Comparison of ENCODE assay signal across 18 cellular contexts in genomic region chr3:183381673-183382072, GRCh38. TPM values are rescaled to one million over a fixed set of nuclear protein-coding genes. Genes with fewer than 3 reads are reported as not detected.
DNase-seq lines count a peak whose midpoint lies in the region; ATAC-seq, FAIRE-seq and TF ChIP-seq lines count a peak whose summit lies in the region.
"Had no signal": no experiment of that assay in that cellular context is flagged by ENCODE, and none has a peak within 500 bp of the region (broad histone marks: within the 10 kb centered on the region; RNA-seq: fewer than 3 reads in every experiment).

No MANE protein-coding gene starts in this region.

- no peak for FAIRE-seq in K562 (lab: Jason Lieb, UNC)

- POLR2A ChIA-PET in MCF 10A (lab: Yijun Ruan, JAX) (interaction anchor here (0.6 to 10.7 kb wide), 18 partner anchors 11 to 269 kb away, joined by 3 to 86 read pairs (median 5); partner anchors contain the start of gene B3GNT5), K562 (lab: Yijun Ruan, JAX) (interaction anchor here (0.6 to 1.7 kb wide), 5 partner anchors 78 to 213 kb away, joined by 3 to 8 read pairs (median 3); no protein-coding TSS in a partner anchor)
- POLR2A ChIA-PET in CD4-positive, alpha-beta T cell (lab: Charles Lee), result interaction anchor here (1.3 kb wide), 1 partner anchor 158 kb away, joined by 4 read pairs; no protein-coding TSS in a partner anchor

- H3K4me1 ChIP-seq in breast epithelium (no peaks in the 10 kb centered on the region), K562 (replicated peaks in 1 of 2; ENCODE audit: control insufficient read depth in 2 of 2, insufficient read depth in 2 of 2, low read length in 2 of 2) (peaks cover 0 to 4% of the 10 kb centered on the region in 2 experiments; a peak in 3 of 5 replicates)
- H3K4me1 ChIP-seq: gastroesophageal sphincter, thyroid gland had no signal

- H3K36me3 ChIP-seq in breast epithelium (no peaks in the 10 kb centered on the region), K562 (ENCODE audit: control insufficient read depth, insufficient read depth, low read length) (no peaks in the 10 kb centered on the region; the same call in 2 of the 3 replicates)
- H3K36me3 ChIP-seq: esophagus squamous epithelium, gastroesophageal sphincter, thyroid gland had no signal

- TF ChIP-seq POLR2A in breast epithelium (IDR thresholded peaks at IDR 0.05) (no peak), K562 (conservative IDR thresholded peaks at IDR 0.05) (no peak)

- H3K4me1 Mint-ChIP-seq in MCF 10A (ENCODE audit: insufficient read depth, unreplicated experiment), result peaks cover 37% of the 10 kb centered on the region
- peaks cover 10% of the 10 kb centered on the region for H3K4me1 Mint-ChIP-seq in CD4-positive, alpha-beta T cell (ENCODE audit: low read depth)

- H3K9me3 ChIP-seq in breast epithelium (no peaks in the 10 kb centered on the region), K562 (replicated peaks; ENCODE audit: control insufficient read depth, insufficient read depth, low read depth, low read length) (no peaks in the 10 kb centered on the region)
- H3K9me3 ChIP-seq in CD4-positive, alpha-beta T cell (ENCODE audit: control insufficient read depth, low read length), result no peaks in the 10 kb centered on the region
- H3K9me3 ChIP-seq: esophagus squamous epithelium, gastroesophageal sphincter, thyroid gland had no signal

- DNase-seq in MCF 10A (ENCODE audit: unreplicated experiment) (no peak), breast epithelium (ENCODE audit: low spot score in 2 of 2) (no peak), NOMO-1 treated with dmso at 0.1 percent for 144 hours (lab: John Stamatoyannopoulos, UW; ENCODE audit: unreplicated experiment) (peak; percentile 15), K562 (ENCODE audit: extremely low read depth in 1 of 4, low spot score in 3 of 4) (no peak)
- DNase-seq in stimulated activated naive CD8-positive, alpha-beta T cell treated with anti-CD3 and anti-CD28 coated beads, Interleukin-15, Interleukin-2, amounts not matched to agents 100 U/mL and 50 U/mL, for 24 hours, result no peak
- no peak for DNase-seq in CD4-positive, alpha-beta T cell
- DNase-seq: activated CD8-positive, alpha-beta memory T cell treated with anti-CD3 and anti-CD28 coated beads, Interleukin-2, amount 10 ng/mL, durations not matched to agents 7 days and 5 days; activated T-cell treated with anti-CD3 and anti-CD28 coated beads, Interleukin-2, amount 50 U/mL, for 48 hours; esophagus squamous epithelium; H9; Right ventricle myocardium superior had no signal

- no peak overlapping the region for H3K4me3 Mint-ChIP-seq in MCF 10A (ENCODE audit: unreplicated experiment)
- H3K4me3 Mint-ChIP-seq in CD4-positive, alpha-beta T cell, result no peak overlapping the region
- H3K4me3 Mint-ChIP-seq: activated CD8-positive, alpha-beta memory T cell treated with anti-CD3 and anti-CD28 coated beads, Interleukin-2, amount 10 ng/mL, durations not matched to agents 7 days and 5 days; activated naive CD8-positive, alpha-beta T cell treated with anti-CD3 and anti-CD28 coated beads, Interleukin-2, amount 50 U/mL, for 24 hours; H9; stimulated activated naive CD8-positive, alpha-beta T cell treated with anti-CD3 and anti-CD28 coated beads, Interleukin-15, amount 100 ng/mL, for 72 hours; WTC11 had no signal

- no peak for TF ChIP-seq EP300 in K562 (IDR thresholded peaks at IDR 0.05; ENCODE audit: low read length)

- H3K27ac ChIP-seq in breast epithelium, result no peak overlapping the region
- H3K27ac ChIP-seq in K562 (ENCODE audit: extremely low read depth, low read depth, low read length), result no peak overlapping the region
- H3K27ac ChIP-seq in CD4-positive, alpha-beta T cell (ENCODE audit: low read depth, low read length), result no peak overlapping the region
- H3K27ac ChIP-seq: gastroesophageal sphincter, thyroid gland had no signal

- H3K9ac ChIP-seq in K562 (ENCODE audit: insufficient read depth in 1 of 2, low read depth in 2 of 2, low read length in 2 of 2), result no peak overlapping the region

- H3K27me3 ChIP-seq in breast epithelium, result no peaks in the 10 kb centered on the region
- no peaks in the 10 kb centered on the region for H3K27me3 ChIP-seq in K562 (ENCODE audit: control insufficient read depth in 2 of 2, insufficient read depth in 2 of 2, low read length in 2 of 2)
- no peaks in the 10 kb centered on the region for H3K27me3 ChIP-seq in CD4-positive, alpha-beta T cell (ENCODE audit: control insufficient read depth, insufficient read depth, low read length)
- H3K27me3 ChIP-seq: esophagus squamous epithelium, thyroid gland had no signal

- no peaks in the 10 kb centered on the region for H3K9me3 Mint-ChIP-seq in MCF 10A (ENCODE audit: unreplicated experiment)
- no peaks in the 10 kb centered on the region for H3K9me3 Mint-ChIP-seq in CD4-positive, alpha-beta T cell
- H3K9me3 Mint-ChIP-seq: activated naive CD8-positive, alpha-beta T cell treated with anti-CD3 and anti-CD28 coated beads, Interleukin-2, amount 50 U/mL, for 24 hours; H9; stimulated activated naive CD8-positive, alpha-beta T cell treated with anti-CD3 and anti-CD28 coated beads, Interleukin-15, amount 100 ng/mL, for 72 hours; WTC11 had no signal

- CTCF ChIA-PET in MCF 10A (lab: Yijun Ruan, JAX), result interaction anchor here (0.6 to 9.1 kb wide), 25 partner anchors 9 to 385 kb away, joined by 3 to 383 read pairs (median 4); partner anchors contain the start of genes B3GNT5 and LAMP3
- CTCF ChIA-PET in K562 (lab: Yijun Ruan, JAX; ENCODE audit: low intra/inter-chr PET ratio), result interaction anchor here (0.7 to 6.7 kb wide), 4 partner anchors 196 to 668 kb away, joined by 3 to 61 read pairs (median 28); no protein-coding TSS in a partner anchor
- CTCF ChIA-PET in CD4-positive, alpha-beta T cell (lab: Charles Lee), result interaction anchor here (0.7 to 3.1 kb wide), 16 partner anchors 10 to 284 kb away, joined by 3 to 30 read pairs (median 4); partner anchors contain the start of gene B3GNT5

- H2AFZ ChIP-seq in K562 (ENCODE audit: low read depth, low read length), result no peak overlapping the region

- no peak overlapping the region for H3K4me3 ChIP-seq in breast epithelium
- H3K4me3 ChIP-seq in K562, result no peak overlapping the region
- H3K4me3 ChIP-seq: esophagus squamous epithelium, gastroesophageal sphincter, thyroid gland had no signal

- ATAC-seq in K562 (no peak), HG03196 (IDR thresholded peaks at IDR 0.05; ENCODE audit: unreplicated experiment) (no peak), HG03442 (IDR thresholded peaks at IDR 0.05; ENCODE audit: unreplicated experiment) (no peak)
- ATAC-seq in stimulated activated naive CD8-positive, alpha-beta T cell treated with anti-CD3 and anti-CD28 coated beads, Interleukin-15, Interleukin-2, amounts not matched to agents 100 U/mL and 50 U/mL, for 24 hours, result no peak
- ATAC-seq in CD4-positive, alpha-beta T cell (ENCODE audit: poor library complexity), result no peak

- no peak overlapping the region for H3K4me2 ChIP-seq in K562 (ENCODE audit: insufficient read depth, low read length)

- no peaks in the 10 kb centered on the region for H3K27me3 Mint-ChIP-seq in MCF 10A (ENCODE audit: insufficient read depth, unreplicated experiment)
- H3K27me3 Mint-ChIP-seq in CD4-positive, alpha-beta T cell, result no peaks in the 10 kb centered on the region
- H3K27me3 Mint-ChIP-seq: activated CD8-positive, alpha-beta memory T cell treated with anti-CD3 and anti-CD28 coated beads, Interleukin-2, amount 10 ng/mL, durations not matched to agents 7 days and 5 days had no signal

- H3K36me3 Mint-ChIP-seq in MCF 10A (ENCODE audit: insufficient read depth, unreplicated experiment), result no peaks in the 10 kb centered on the region
- H3K36me3 Mint-ChIP-seq in CD4-positive, alpha-beta T cell (ENCODE audit: low read depth), result no peaks in the 10 kb centered on the region
- H3K36me3 Mint-ChIP-seq: WTC11 had no signal

- H3K27ac Mint-ChIP-seq in MCF 10A (ENCODE audit: low read depth, unreplicated experiment), result peak overlapping the region; percentile 89
- H3K27ac Mint-ChIP-seq in CD4-positive, alpha-beta T cell, result no peak overlapping the region
- H3K27ac Mint-ChIP-seq: activated CD8-positive, alpha-beta memory T cell treated with anti-CD3 and anti-CD28 coated beads, Interleukin-2, amount 10 ng/mL, durations not matched to agents 7 days and 5 days; activated naive CD8-positive, alpha-beta T cell treated with anti-CD3 and anti-CD28 coated beads, Interleukin-2, amount 50 U/mL, for 24 hours; H9; stimulated activated naive CD8-positive, alpha-beta T cell treated with anti-CD3 and anti-CD28 coated beads, Interleukin-15, amount 100 ng/mL, for 72 hours; WTC11 had no signal

- TF ChIP-seq CTCF in MCF 10A (IDR thresholded peaks at IDR 0.05; ENCODE audit: unreplicated experiment) (no peak), breast epithelium (IDR thresholded peaks at IDR 0.05) (no peak), K562 (IDR thresholded peaks at IDR 0.05 in 2 of 3, conservative IDR thresholded peaks at IDR 0.05 in 1 of 3; ENCODE audit: insufficient read depth in 2 of 3, low read depth in 1 of 3, low read length in 3 of 3) (no peak)
- no peak for TF ChIP-seq CTCF in CD4-positive, alpha-beta T cell (IDR thresholded peaks at IDR 0.05)

- in situ Hi-C loops in K562 (cut with MboI), result no loop called here

- intact Hi-C loops in MCF 10A (cut with micrococcal nuclease) (loop anchor here (1.0 to 10.0 kb wide), 5 partner anchors 53 to 383 kb away; partner anchors contain the start of gene B3GNT5), breast epithelium (cut with DNase I; ENCODE audit: low total_unique reads) (loop anchor here (5.0 to 10.0 kb wide), 2 partner anchors 199 to 1073 kb away; no protein-coding TSS in a partner anchor), K562 (cut with micrococcal nuclease) (loop anchor here (1.0 to 10.0 kb wide), 6 partner anchors 53 to 467 kb away; no protein-coding TSS in a partner anchor)
- intact Hi-C loops in CD4-positive, alpha-beta T cell (cut with DNase I, micrococcal nuclease), result loop anchor here (1.0 to 10.0 kb wide), 6 partner anchors 97 to 669 kb away; no protein-coding TSS in a partner anchor

- BruUV-seq in MCF 10A (replicated peaks; lab: Mats Ljungman, UMichigan), result TSS peak; percentile 92
- BruUV-seq in K562 (replicated peaks; lab: Mats Ljungman, UMichigan), result no TSS peak

- no peaks in the 10 kb centered on the region for H3K9me1 ChIP-seq in K562 (ENCODE audit: control insufficient read depth, insufficient read depth, low read length)

- H4K20me1 ChIP-seq in K562 (replicated peaks; ENCODE audit: control insufficient read depth, insufficient read depth, low read length), result no peaks in the 10 kb centered on the region

- no peak for TF ChIP-seq RAD21 in K562 (CRISPR knock-in tag; conservative IDR thresholded peaks at IDR 0.05 in 1 of 2, IDR thresholded peaks at IDR 0.05 in 1 of 2)

- 85% methylated on average over 1 of the region's 1 CpG for WGBS in K562 (ENCODE audit: insufficient coverage, low coverage, missing lambda C conversion rate)

- no peaks in the 10 kb centered on the region for H3K79me2 ChIP-seq in K562 (ENCODE audit: control insufficient read depth, insufficient read depth, low read length)

RNA-seq across cellular contexts. Expression of gene MCF2L2, which starts 46.7 kb away (rescaled TPM):
- total RNA-seq in MCF 10A (2022), result 2.6 and 3.4 TPM in 2 replicates
- total RNA-seq in breast epithelium, result 1 to 10 TPM in 2 of 3 donors, under 1 TPM in 1; 0.64 to 1.5 (median 1.3) TPM
- 13.3 and 24.4 TPM in 2 replicates for total RNA-seq in K562 (2011; cell fraction: chromatin; rRNA removed; ENCODE audit: low replicate concordance)
- total RNA-seq in K562 (2011; cell fraction: nucleolus; rRNA removed), result 6.2 and 7.6 TPM in 2 replicates
- total RNA-seq in K562 (2011; cell fraction: nucleoplasm; rRNA removed), result 10.5 and 17.4 TPM in 2 replicates
- total RNA-seq in K562 (2014; rRNA removed), result 3.0 and 3.3 TPM in 2 replicates
- total RNA-seq in K562 (2014; rRNA removed; fragmentation: Illumina TruSeq; extraction: Trizol), result 2.9 and 3.4 TPM in 2 replicates
- total RNA-seq in K562 (2015; rRNA removed; fragmentation: Illumina TruSeq; extraction: Trizol), result 3.0 TPM in 2 replicates
- total RNA-seq in K562 (2021), result 2.1 and 3.2 TPM in 2 replicates
- polyA plus RNA-seq in K562 (2011; rRNA removed), result 4.1 and 4.9 TPM in 2 replicates
- 0.98 and 1.7 TPM in 2 replicates for polyA plus RNA-seq in K562 (2011; cell fraction: cytosol; rRNA removed)
- 10.3 and 11.7 TPM in 2 replicates for polyA plus RNA-seq in K562 (2011; cell fraction: nucleus; rRNA removed)
- 1.8 and 5.4 TPM in 2 replicates for polyA plus RNA-seq in K562 (2012)
- polyA plus RNA-seq in K562 (2014; fragmentation: Illumina TruSeq; extraction: Trizol), result 1.7 and 1.9 TPM in 2 replicates
- under 1 TPM; 0.56 to 0.96 TPM for polyA plus RNA-seq in K562 (2014; fragmentation: Nextera tagmentation; extraction: Ambion mirVana)
- polyA plus RNA-seq in K562 (2014; rRNA removed), result 3.9 and 4.2 TPM in 2 replicates
- polyA minus RNA-seq in K562 (2011; rRNA and poly(A)+ RNA removed), result 5.9 and 7.3 TPM in 2 replicates
- 3.1 and 5.7 TPM in 2 replicates for polyA minus RNA-seq in K562 (2011; cell fraction: cytosol; rRNA and poly(A)+ RNA removed)
- 6.2 and 8.6 TPM in 2 replicates for polyA minus RNA-seq in K562 (2011; cell fraction: nucleus; rRNA and poly(A)+ RNA removed)
- total RNA-seq in CD4-positive, alpha-beta T cell, result 1 to 10 TPM; 3.8 to 4.1 TPM
